Comparison of ENCODE assay signal across 2 cellular contexts in the genomic region with DNA sequence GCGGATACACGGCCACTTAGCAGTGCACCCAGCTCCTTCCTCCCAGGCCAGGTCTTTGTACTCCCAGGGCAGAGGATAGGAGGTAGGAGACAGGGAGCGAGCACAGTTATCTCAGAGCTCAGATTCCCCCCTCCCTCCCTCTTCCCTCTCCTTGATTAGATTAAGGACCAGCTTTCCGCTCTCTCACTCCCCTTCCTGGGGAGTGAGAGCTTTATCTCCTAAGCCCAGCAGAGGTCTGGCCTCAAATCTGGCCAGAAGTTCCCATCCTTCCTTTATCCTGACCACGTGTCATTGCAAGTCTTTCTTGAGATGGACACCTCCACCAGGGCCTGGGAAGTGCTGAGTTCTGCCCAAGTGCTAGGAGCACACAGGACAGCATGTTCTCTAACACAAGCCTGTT.
TF ChIP-seq lines count a peak whose summit lies in the region.

No MANE protein-coding gene starts in this region.

TF ChIP-seq in IMR-90, 13 proteins besides CTCF, POLR2A, EP300 and RAD21 (continued from another document):
- TF ChIP-seq RCOR1 (IDR thresholded peaks at IDR 0.05; ENCODE audit: insufficient replicate concordance, low read length) = no peak

TF ChIP-seq in SK-N-SH treated with all-trans-retinoic acid at 6 μM for 48 hours, 23 proteins besides CTCF, POLR2A, EP300 and RAD21 (continued from another document):
- TF ChIP-seq, protein P1, sequence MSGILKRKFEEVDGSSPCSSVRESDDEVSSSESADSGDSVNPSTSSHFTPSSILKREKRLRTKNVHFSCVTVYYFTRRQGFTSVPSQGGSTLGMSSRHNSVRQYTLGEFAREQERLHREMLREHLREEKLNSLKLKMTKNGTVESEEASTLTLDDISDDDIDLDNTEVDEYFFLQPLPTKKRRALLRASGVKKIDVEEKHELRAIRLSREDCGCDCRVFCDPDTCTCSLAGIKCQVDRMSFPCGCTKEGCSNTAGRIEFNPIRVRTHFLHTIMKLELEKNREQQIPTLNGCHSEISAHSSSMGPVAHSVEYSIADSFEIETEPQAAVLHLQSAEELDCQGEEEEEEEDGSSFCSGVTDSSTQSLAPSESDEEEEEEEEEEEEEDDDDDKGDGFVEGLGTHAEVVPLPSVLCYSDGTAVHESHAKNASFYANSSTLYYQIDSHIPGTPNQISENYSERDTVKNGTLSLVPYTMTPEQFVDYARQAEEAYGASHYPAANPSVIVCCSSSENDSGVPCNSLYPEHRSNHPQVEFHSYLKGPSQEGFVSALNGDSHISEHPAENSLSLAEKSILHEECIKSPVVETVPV (CRISPR knock-in tag; IDR thresholded peaks at IDR 0.05) = no peak
- TF ChIP-seq RARB (CRISPR knock-in tag; IDR thresholded peaks at IDR 0.05) (no peak), ZNF70 (CRISPR knock-in tag; IDR thresholded peaks at IDR 0.05) (peak; percentile 35; the same call in 1 of the 2 replicates)
